In the genomic region with DNA sequence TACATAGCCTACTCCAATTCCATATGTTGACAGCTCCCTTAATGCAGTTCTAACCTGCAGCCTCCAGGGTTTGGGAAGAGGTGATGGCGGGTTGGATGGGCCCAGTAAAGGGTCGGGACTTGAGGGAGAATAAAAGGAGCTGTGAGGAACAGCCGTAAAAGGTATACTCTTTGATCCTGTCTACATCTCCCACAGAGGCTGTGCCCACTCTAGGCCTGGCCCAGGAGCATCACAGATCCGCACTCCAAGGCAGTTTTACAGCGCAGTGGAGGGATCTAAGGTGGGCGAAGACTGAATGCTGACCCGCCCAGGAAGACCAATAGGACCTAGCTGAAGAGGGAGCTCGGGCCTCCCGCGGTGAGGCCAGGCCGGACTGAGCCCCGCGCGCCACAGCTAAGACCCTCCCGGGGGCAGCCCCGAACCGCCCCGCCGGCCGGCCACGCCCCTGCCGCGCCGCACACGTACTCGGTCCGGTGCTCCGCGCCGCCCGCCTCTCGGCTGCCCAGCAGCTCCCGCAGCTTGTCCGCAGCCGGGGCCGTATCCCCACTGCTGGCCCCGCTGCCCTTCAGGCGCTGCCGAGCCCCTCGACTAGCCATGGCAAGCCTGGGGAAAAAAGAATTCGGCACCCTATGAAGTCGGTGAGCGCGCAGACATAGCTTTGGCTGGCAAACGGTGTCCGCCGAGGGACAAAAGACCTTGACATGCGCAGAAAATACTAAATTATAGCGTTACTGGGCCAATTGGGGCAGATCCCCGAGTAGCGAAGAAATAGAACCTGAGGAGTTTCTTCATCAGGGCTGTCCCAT, we compare ENCODE assay signal across 1 cellular context.
TF ChIP-seq lines count a peak whose summit lies in the region.

A gene with protein sequence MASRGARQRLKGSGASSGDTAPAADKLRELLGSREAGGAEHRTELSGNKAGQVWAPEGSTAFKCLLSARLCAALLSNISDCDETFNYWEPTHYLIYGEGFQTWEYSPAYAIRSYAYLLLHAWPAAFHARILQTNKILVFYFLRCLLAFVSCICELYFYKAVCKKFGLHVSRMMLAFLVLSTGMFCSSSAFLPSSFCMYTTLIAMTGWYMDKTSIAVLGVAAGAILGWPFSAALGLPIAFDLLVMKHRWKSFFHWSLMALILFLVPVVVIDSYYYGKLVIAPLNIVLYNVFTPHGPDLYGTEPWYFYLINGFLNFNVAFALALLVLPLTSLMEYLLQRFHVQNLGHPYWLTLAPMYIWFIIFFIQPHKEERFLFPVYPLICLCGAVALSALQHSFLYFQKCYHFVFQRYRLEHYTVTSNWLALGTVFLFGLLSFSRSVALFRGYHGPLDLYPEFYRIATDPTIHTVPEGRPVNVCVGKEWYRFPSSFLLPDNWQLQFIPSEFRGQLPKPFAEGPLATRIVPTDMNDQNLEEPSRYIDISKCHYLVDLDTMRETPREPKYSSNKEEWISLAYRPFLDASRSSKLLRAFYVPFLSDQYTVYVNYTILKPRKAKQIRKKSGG (minus strand): TSS at position 695 of the 806 bp plus-strand sequence. CDS start 99 bp downstream, at position 596.

TF ChIP-seq in HEK293, 187 proteins besides CTCF, POLR2A, EP300 and RAD21 (continued from another document and continues in another):
- TF ChIP-seq ZNF138 (tag by site-specific recombination; IDR thresholded peaks at IDR 0.05; ENCODE audit: borderline replicate concordance) (no peak), ZNF202 (tag by site-specific recombination; IDR thresholded peaks at IDR 0.05; ENCODE audit: borderline replicate concordance) (no peak), RBAK (tag by site-specific recombination; IDR thresholded peaks at IDR 0.05) (no peak), ZNF404 (tag by site-specific recombination; IDR thresholded peaks at IDR 0.05) (no peak), ZNF175 (tag by site-specific recombination; IDR thresholded peaks at IDR 0.05) (no peak), ZNF416 (tag by site-specific recombination; IDR thresholded peaks at IDR 0.05) (no peak), SCRT1 (tag by site-specific recombination; IDR thresholded peaks at IDR 0.05; ENCODE audit: borderline replicate concordance) (no peak), ZNF692 (tag by site-specific recombination; IDR thresholded peaks at IDR 0.05) (peak; percentile 54; the same call in 1 of the 2 replicates), ZNF324 (tag by site-specific recombination; IDR thresholded peaks at IDR 0.05) (no peak), ZNF157 (tag by site-specific recombination; IDR thresholded peaks at IDR 0.05) (no peak), ZNF211 (tag by site-specific recombination; IDR thresholded peaks at IDR 0.05; ENCODE audit: low read depth) (no peak), WT1 (tag by site-specific recombination; IDR thresholded peaks at IDR 0.05) (no peak), ZNF473 (tag by site-specific recombination; IDR thresholded peaks at IDR 0.05) (no peak), ZNF501 (tag by site-specific recombination; IDR thresholded peaks at IDR 0.05) (no peak), ZNF585B (tag by site-specific recombination; IDR thresholded peaks at IDR 0.05) (no peak), REST (tag by site-specific recombination; IDR thresholded peaks at IDR 0.05) (no peak), ZIC2 (tag by site-specific recombination; IDR thresholded peaks at IDR 0.05) (no peak), ZNF580 (tag by site-specific recombination; IDR thresholded peaks at IDR 0.05) (no peak), ZNF426 (tag by site-specific recombination; IDR thresholded peaks at IDR 0.05) (no peak), ZNF837 (tag by site-specific recombination; IDR thresholded peaks at IDR 0.05) (no peak), YY2 (tag by site-specific recombination; IDR thresholded peaks at IDR 0.05) (peak; percentile 77), SP3 (tag by site-specific recombination; IDR thresholded peaks at IDR 0.05) (peak; percentile 70), ATF2 (tag by site-specific recombination; IDR thresholded peaks at IDR 0.05; ENCODE audit: low read depth) (no peak), ZNF132 (tag by site-specific recombination; IDR thresholded peaks at IDR 0.05; ENCODE audit: borderline replicate concordance) (no peak), ELK4 (IDR thresholded peaks at IDR 0.05; ENCODE audit: borderline replicate concordance, low read depth, low read length) (no peak), ZNF391 (tag by site-specific recombination; IDR thresholded peaks at IDR 0.05; ENCODE audit: borderline replicate concordance, low read depth) (no peak), SP7 (tag by site-specific recombination; IDR thresholded peaks at IDR 0.05) (peak; percentile 53), ZBTB44 (tag by site-specific recombination; IDR thresholded peaks at IDR 0.05) (no peak), ZNF184 (tag by site-specific recombination; IDR thresholded peaks at IDR 0.05) (no peak), ZNF677 (tag by site-specific recombination; IDR thresholded peaks at IDR 0.05) (no peak), ZNF394 (tag by site-specific recombination; IDR thresholded peaks at IDR 0.05; ENCODE audit: borderline replicate concordance) (no peak; the same call in 1 of the 2 replicates), ZNF140 (tag by site-specific recombination; IDR thresholded peaks at IDR 0.05) (no peak), TSHZ1 (tag by site-specific recombination; IDR thresholded peaks at IDR 0.05; ENCODE audit: borderline replicate concordance) (no peak), ZNF558 (tag by site-specific recombination; IDR thresholded peaks at IDR 0.05) (no peak), KLF1 (tag by site-specific recombination; IDR thresholded peaks at IDR 0.05) (no peak)
- TF ChIP-seq, protein P1, sequence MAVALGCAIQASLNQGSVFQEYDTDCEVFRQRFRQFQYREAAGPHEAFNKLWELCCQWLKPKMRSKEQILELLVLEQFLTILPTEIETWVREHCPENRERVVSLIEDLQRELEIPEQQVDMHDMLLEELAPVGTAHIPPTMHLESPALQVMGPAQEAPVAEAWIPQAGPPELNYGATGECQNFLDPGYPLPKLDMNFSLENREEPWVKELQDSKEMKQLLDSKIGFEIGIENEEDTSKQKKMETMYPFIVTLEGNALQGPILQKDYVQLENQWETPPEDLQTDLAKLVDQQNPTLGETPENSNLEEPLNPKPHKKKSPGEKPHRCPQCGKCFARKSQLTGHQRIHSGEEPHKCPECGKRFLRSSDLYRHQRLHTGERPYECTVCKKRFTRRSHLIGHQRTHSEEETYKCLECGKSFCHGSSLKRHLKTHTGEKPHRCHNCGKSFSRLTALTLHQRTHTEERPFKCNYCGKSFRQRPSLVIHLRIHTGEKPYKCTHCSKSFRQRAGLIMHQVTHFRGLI (tag by site-specific recombination; IDR thresholded peaks at IDR 0.05): no peak
- TF ChIP-seq, protein P2, sequence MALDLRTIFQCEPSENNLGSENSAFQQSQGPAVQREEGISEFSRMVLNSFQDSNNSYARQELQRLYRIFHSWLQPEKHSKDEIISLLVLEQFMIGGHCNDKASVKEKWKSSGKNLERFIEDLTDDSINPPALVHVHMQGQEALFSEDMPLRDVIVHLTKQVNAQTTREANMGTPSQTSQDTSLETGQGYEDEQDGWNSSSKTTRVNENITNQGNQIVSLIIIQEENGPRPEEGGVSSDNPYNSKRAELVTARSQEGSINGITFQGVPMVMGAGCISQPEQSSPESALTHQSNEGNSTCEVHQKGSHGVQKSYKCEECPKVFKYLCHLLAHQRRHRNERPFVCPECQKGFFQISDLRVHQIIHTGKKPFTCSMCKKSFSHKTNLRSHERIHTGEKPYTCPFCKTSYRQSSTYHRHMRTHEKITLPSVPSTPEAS (tag by site-specific recombination; IDR thresholded peaks at IDR 0.05): no peak
